19 cellular contexts compared by ENCODE assay signal in genomic region chr1:24505816-24506215, GRCh38. TPM values are rescaled to one million over a fixed set of nuclear protein-coding genes. Genes with fewer than 3 reads are reported as not detected.
DNase-seq lines count a peak whose midpoint lies in the region; ATAC-seq, FAIRE-seq and TF ChIP-seq lines count a peak whose summit lies in the region.
"Had no signal": no experiment of that assay in that cellular context is flagged by ENCODE, and none has a peak within 500 bp of the region (broad histone marks: within the 10 kb centered on the region; RNA-seq: fewer than 3 reads in every experiment).

No MANE protein-coding gene starts in this region.

- no peak for FAIRE-seq in GM12891 (lab: Jason Lieb, UNC)
- FAIRE-seq: astrocyte, GM12878 had no signal

- no peaks in the 10 kb centered on the region for H3K9me3 Mint-ChIP-seq in T-helper 2 cell treated with Interferon-gamma antibody and Interleukin-4, amounts not matched to agents 5 μg/mL and 100 μg/mL, for 36 hours
- H3K9me3 Mint-ChIP-seq in activated naive CD8-positive, alpha-beta T cell treated with anti-CD3 and anti-CD28 coated beads, Interleukin-2, amount 10 ng/mL, durations not matched to agents 7 days and 5 days = no peaks in the 10 kb centered on the region
- H3K9me3 Mint-ChIP-seq: CD14-positive monocyte; dendritic cell treated with granulocyte-macrophage colony-stimulating factor and Interleukin-4, amounts not matched to agents 40 ng/mL and 50 ng/mL, for 4 days; H9 had no signal

- no peak for TF ChIP-seq POLR2A in GM12891 (IDR thresholded peaks at IDR 0.05; ENCODE audit: low read depth, low read length)

- peaks cover 62% of the 10 kb centered on the region for H3K4me1 Mint-ChIP-seq in T-helper 2 cell treated with Interferon-gamma antibody and Interleukin-4, amounts not matched to agents 5 μg/mL and 100 μg/mL, for 36 hours (ENCODE audit: low read depth)
- peaks cover 60% of the 10 kb centered on the region for H3K4me1 Mint-ChIP-seq in activated naive CD8-positive, alpha-beta T cell treated with anti-CD3 and anti-CD28 coated beads, Interleukin-2, amount 10 ng/mL, durations not matched to agents 7 days and 5 days

- no peak for ATAC-seq in activated naive CD8-positive, alpha-beta T cell treated with anti-CD3 and anti-CD28 coated beads, Interleukin-2, amount 10 ng/mL, durations not matched to agents 7 days and 5 days (ENCODE audit: low read depth)
- ATAC-seq in GM21390 (IDR thresholded peaks at IDR 0.05; ENCODE audit: unreplicated experiment) = no peak
- ATAC-seq: GM12878, heart left ventricle had no signal

- POLR2A ChIA-PET in activated naive CD8-positive, alpha-beta T cell treated with anti-CD3 and anti-CD28 coated beads, Interleukin-2, amount 10 ng/mL, durations not matched to agents 7 days and 5 days (lab: Charles Lee) = interaction anchor here (0.7 to 12.7 kb wide), 4 partner anchors 14 to 90 kb away, joined by 3 to 562 read pairs (median 108); partner anchors contain the start of genes NIPAL3 and STPG1

- H3K27ac Mint-ChIP-seq in T-helper 2 cell treated with Interferon-gamma antibody and Interleukin-4, amounts not matched to agents 5 μg/mL and 100 μg/mL, for 36 hours = peak overlapping the region; percentile 69
- peak overlapping the region; percentile 86 for H3K27ac Mint-ChIP-seq in activated naive CD8-positive, alpha-beta T cell treated with anti-CD3 and anti-CD28 coated beads, Interleukin-2, amount 10 ng/mL, durations not matched to agents 7 days and 5 days
- H3K27ac Mint-ChIP-seq: CD14-positive monocyte; dendritic cell treated with granulocyte-macrophage colony-stimulating factor and Interleukin-4, amounts not matched to agents 40 ng/mL and 50 ng/mL, for 4 days had no signal

- peak overlapping the region; percentile 75 for H3K4me3 Mint-ChIP-seq in T-helper 2 cell treated with Interferon-gamma antibody and Interleukin-4, amounts not matched to agents 5 μg/mL and 100 μg/mL, for 36 hours
- H3K4me3 Mint-ChIP-seq in activated naive CD8-positive, alpha-beta T cell treated with anti-CD3 and anti-CD28 coated beads, Interleukin-2, amount 10 ng/mL, durations not matched to agents 7 days and 5 days = peak overlapping the region; percentile 84
- H3K4me3 Mint-ChIP-seq: CD14-positive monocyte; dendritic cell treated with granulocyte-macrophage colony-stimulating factor and Interleukin-4, amounts not matched to agents 40 ng/mL and 50 ng/mL, for 4 days; H9 had no signal

- no peak for DNase-seq in T-helper 2 cell treated with Interferon-gamma antibody and Interleukin-4, amounts not matched to agents 5 μg/mL and 100 μg/mL, for 36 hours (ENCODE audit: low spot score)
- DNase-seq in T-helper 2 cell (no peak), NCI-H2171 (lab: John Stamatoyannopoulos, UW) (peak; percentile 62), pons (ENCODE audit: low spot score) (peak; percentile 60), GM12891 (ENCODE audit: insufficient read length, low spot score) (no peak), NCI-H748 (lab: John Stamatoyannopoulos, UW; ENCODE audit: unreplicated experiment) (no peak)
- DNase-seq in activated naive CD8-positive, alpha-beta T cell treated with anti-CD3 and anti-CD28 coated beads, Interleukin-2, amount 10 ng/mL, durations not matched to agents 7 days and 5 days = no peak
- DNase-seq: 8988T, esophagus squamous epithelium, H9, heart left ventricle, NCI-H1092, NCI-H226, posterior cingulate gyrus had no signal

- no peaks in the 10 kb centered on the region for H3K27me3 Mint-ChIP-seq in T-helper 2 cell treated with Interferon-gamma antibody and Interleukin-4, amounts not matched to agents 5 μg/mL and 100 μg/mL, for 36 hours (ENCODE audit: low read depth)
- no peaks in the 10 kb centered on the region for H3K27me3 Mint-ChIP-seq in activated naive CD8-positive, alpha-beta T cell treated with anti-CD3 and anti-CD28 coated beads, Interleukin-2, amount 10 ng/mL, durations not matched to agents 7 days and 5 days
- H3K27me3 Mint-ChIP-seq: dendritic cell treated with granulocyte-macrophage colony-stimulating factor and Interleukin-4, amounts not matched to agents 40 ng/mL and 50 ng/mL, for 4 days had no signal

- H3K36me3 Mint-ChIP-seq in T-helper 2 cell treated with Interferon-gamma antibody and Interleukin-4, amounts not matched to agents 5 μg/mL and 100 μg/mL, for 36 hours (ENCODE audit: low read depth) = peaks cover 43% of the 10 kb centered on the region
- peaks cover 33% of the 10 kb centered on the region for H3K36me3 Mint-ChIP-seq in activated naive CD8-positive, alpha-beta T cell treated with anti-CD3 and anti-CD28 coated beads, Interleukin-2, amount 10 ng/mL, durations not matched to agents 7 days and 5 days

TF ChIP-seq in GM12891, 5 proteins besides CTCF, POLR2A, EP300 and RAD21:
- TF ChIP-seq TAF1 (IDR thresholded peaks at IDR 0.05; ENCODE audit: low read depth, low read length) = no peak

RNA-seq across cellular contexts. Expression of gene RCAN3, which starts 3.2 kb away (rescaled TPM):
- 10 to 100 TPM; 77.4 to 84.8 TPM for total RNA-seq in activated naive CD8-positive, alpha-beta T cell treated with anti-CD3 and anti-CD28 coated beads, Interleukin-2, amount 10 ng/mL, durations not matched to agents 7 days and 5 days
- 0.71 TPM for polyA plus RNA-seq in GM12891 (2012; ENCODE audit: low read depth, missing spikeins)

RNA-seq across cellular contexts. Expression of gene NCMAP, which starts 50.1 kb away (rescaled TPM):
- total RNA-seq in activated naive CD8-positive, alpha-beta T cell treated with anti-CD3 and anti-CD28 coated beads, Interleukin-2, amount 10 ng/mL, durations not matched to agents 7 days and 5 days = under 1 TPM; 0.19 to 0.23 TPM
- polyA plus RNA-seq in GM12891 (2012; ENCODE audit: low read depth, missing spikeins) = not detected
- total RNA-seq: astrocyte, GM12878 had no signal
- polyA plus RNA-seq: CD14-positive monocyte, GM12878 had no signal

Comparison
In these comparisons a context has a peak if more than half of its experiments do, and no peak if none do; other contexts are left out.
1. DNase-seq: peak in NCI-H2171 (single experiment) and pons (single experiment); none in T-helper 2 cell treated with Interferon-gamma antibody and Interleukin-4, amounts not matched to agents 5 μg/mL and 100 μg/mL, for 36 hours (single experiment), T-helper 2 cell (0 of 5), activated naive CD8-positive, alpha-beta T cell treated with anti-CD3 and anti-CD28 coated beads, Interleukin-2, amount 10 ng/mL, durations not matched to agents 7 days and 5 days (single experiment), GM12891 (single experiment) and NCI-H748 (single experiment).